9 cellular contexts compared by ENCODE assay signal in the genomic region with DNA sequence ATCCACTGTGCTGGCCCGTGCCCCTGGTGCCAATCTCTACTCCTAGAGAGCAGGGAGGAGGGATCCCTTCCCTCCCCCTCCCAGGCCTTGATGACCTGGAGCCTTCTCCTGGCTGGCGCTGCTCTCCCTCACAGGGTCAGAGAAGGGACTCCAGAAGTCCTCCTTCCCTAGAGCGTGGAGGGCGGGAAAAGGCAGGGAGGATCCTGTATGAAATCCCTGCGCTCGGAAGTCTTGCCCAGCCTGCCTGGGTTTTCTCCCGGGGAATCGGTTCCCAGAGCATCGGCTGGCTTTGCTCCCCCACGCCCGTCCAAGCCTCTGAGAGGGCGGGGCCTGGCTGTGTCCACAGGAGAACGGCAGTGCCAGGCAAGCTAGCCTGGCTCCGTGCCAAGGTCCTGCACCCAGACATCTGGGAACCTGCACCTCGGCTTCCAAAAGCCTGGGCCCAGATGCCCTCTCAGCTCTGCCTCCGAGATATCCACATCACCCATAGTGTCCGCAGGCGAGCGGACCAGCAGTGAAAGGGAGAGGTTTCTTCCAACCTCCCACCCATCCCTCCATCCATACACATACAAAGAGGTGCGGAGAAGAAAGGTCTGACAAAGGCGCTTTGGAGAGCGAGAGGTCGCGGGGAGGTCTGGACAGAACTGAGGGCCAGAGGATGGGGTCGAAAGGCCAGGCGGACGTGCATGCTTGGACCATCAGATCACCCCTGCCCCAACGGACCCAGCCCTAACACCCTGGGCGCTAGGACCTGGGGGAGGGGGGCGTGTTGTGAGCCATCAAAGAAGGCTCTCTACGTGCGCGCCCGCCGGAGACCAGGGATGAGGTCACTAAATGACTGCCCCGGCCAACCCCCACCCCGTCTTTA. TPM values are rescaled to one million over a fixed set of nuclear protein-coding genes. Genes with fewer than 3 reads are reported as not detected.
DNase-seq lines count a peak whose midpoint lies in the region; ATAC-seq and TF ChIP-seq lines count a peak whose summit lies in the region.
"Had no signal": no experiment of that assay in that cellular context is flagged by ENCODE, and none has a peak within 500 bp of the region (broad histone marks: within the 10 kb centered on the region; RNA-seq: fewer than 3 reads in every experiment).

No MANE protein-coding gene starts in this region.

- intact Hi-C loops in Caco-2 (cut with micrococcal nuclease; ENCODE audit: unreplicated experiment) = loop anchor here (5.0 kb wide), 1 partner anchor 429 kb away; no protein-coding TSS in a partner anchor
- intact Hi-C loops in uterus (cut with DNase I; ENCODE audit: low total_unique reads) = no loop called here

- no peak for ATAC-seq in natural killer cell treated with Interleukin-12 subunit alpha and Interleukin-12 subunit beta and Interleukin-15 and Interleukin-18, amount 100 ng/mL, for 72 hours
- no peak for ATAC-seq in HG02852 (IDR thresholded peaks at IDR 0.05; ENCODE audit: unreplicated experiment)

- H3K27me3 ChIP-seq in Caco-2 (replicated peaks; ENCODE audit: control insufficient read depth, insufficient read depth, low read length) (no peaks in the 10 kb centered on the region), uterus (no peaks in the 10 kb centered on the region)

- peaks cover 18% of the 10 kb centered on the region for H3K27me3 Mint-ChIP-seq in Caco-2 (ENCODE audit: insufficient read depth, unreplicated experiment)
- H3K27me3 Mint-ChIP-seq in natural killer cell treated with Interleukin-12 subunit alpha and Interleukin-12 subunit beta and Interleukin-15 and Interleukin-18, amount 100 ng/mL, for 72 hours = peaks cover 7 to 12% of the 10 kb centered on the region in 2 donors

- peak overlapping the region; percentile 55 for H3K4me3 ChIP-seq in Caco-2 (ENCODE audit: low read depth, low read length)
- H3K4me3 ChIP-seq in uterus = peak overlapping the region; percentile 68 to 88

- TF ChIP-seq CTCF in Caco-2 (IDR thresholded peaks at IDR 0.05; ENCODE audit: insufficient read depth in 1 of 2, low read depth in 1 of 2, low read length in 1 of 2, severe bottlenecking in 1 of 2, unreplicated experiment in 1 of 2) (no peak), uterus (IDR thresholded peaks at IDR 0.05) (no peak)

- peak in 1 of 2 experiments; percentile 56 for DNase-seq in Caco-2
- DNase-seq in NCI-H1694 treated with DMSO at 0.1 percent for 48 hours (lab: John Stamatoyannopoulos, UW) = peak; percentile 57
- DNase-seq in activated naive CD4-positive, alpha-beta T cell treated with Interleukin-2 at 50 U/mL for 16 hours = peak; percentile 44
- DNase-seq in foreskin melanocyte = peak; percentile 24
- no peak for DNase-seq in natural killer cell treated with Interleukin-12 subunit alpha and Interleukin-12 subunit beta and Interleukin-15 and Interleukin-18, amount 100 ng/mL, for 72 hours (ENCODE audit: low spot score)
- DNase-seq in uterus = peak; percentile 81 to 90
- no peak for DNase-seq in NCI-H2029 (lab: John Stamatoyannopoulos, UW)

- no peaks in the 10 kb centered on the region for H3K9me3 Mint-ChIP-seq in Caco-2 (ENCODE audit: unreplicated experiment)
- H3K9me3 Mint-ChIP-seq in natural killer cell treated with Interleukin-12 subunit alpha and Interleukin-12 subunit beta and Interleukin-15 and Interleukin-18, amount 100 ng/mL, for 72 hours = no peaks in the 10 kb centered on the region

- H3K4me3 Mint-ChIP-seq in Caco-2 (ENCODE audit: unreplicated experiment) = peak overlapping the region; percentile 80
- H3K4me3 Mint-ChIP-seq in natural killer cell treated with Interleukin-12 subunit alpha and Interleukin-12 subunit beta and Interleukin-15 and Interleukin-18, amount 100 ng/mL, for 72 hours = peak overlapping the region; percentile 58

- H3K36me3 ChIP-seq in Caco-2 (ENCODE audit: control insufficient read depth, insufficient read depth, low read length) (no peaks in the 10 kb centered on the region), uterus (no peaks in the 10 kb centered on the region)

- H3K9me3 ChIP-seq in Caco-2 (no peaks in the 10 kb centered on the region), uterus (no peaks in the 10 kb centered on the region)

- H3K4me1 Mint-ChIP-seq in Caco-2 (ENCODE audit: low read depth, unreplicated experiment) = no peaks in the 10 kb centered on the region
- H3K4me1 Mint-ChIP-seq in natural killer cell treated with Interleukin-12 subunit alpha and Interleukin-12 subunit beta and Interleukin-15 and Interleukin-18, amount 100 ng/mL, for 72 hours (ENCODE audit: low read depth in 2 of 2) = peaks cover 0 to 9% of the 10 kb centered on the region in 2 donors

- no TSS peak for BruUV-seq in Caco-2 (replicated peaks; lab: Mats Ljungman, UMichigan)

- peaks cover 6% of the 10 kb centered on the region for H3K36me3 Mint-ChIP-seq in Caco-2 (ENCODE audit: insufficient read depth, unreplicated experiment)
- H3K36me3 Mint-ChIP-seq in natural killer cell treated with Interleukin-12 subunit alpha and Interleukin-12 subunit beta and Interleukin-15 and Interleukin-18, amount 100 ng/mL, for 72 hours = no peaks in the 10 kb centered on the region

- POLR2A ChIA-PET in Caco-2 (lab: Charles Lee) = no interaction called here

- TF ChIP-seq POLR2A in uterus (IDR thresholded peaks at IDR 0.05) = no peak

- H3K27ac Mint-ChIP-seq in Caco-2 (ENCODE audit: unreplicated experiment) = no peak overlapping the region
- no peak overlapping the region for H3K27ac Mint-ChIP-seq in natural killer cell treated with Interleukin-12 subunit alpha and Interleukin-12 subunit beta and Interleukin-15 and Interleukin-18, amount 100 ng/mL, for 72 hours

- peak overlapping the region; percentile 84 to 91 for H3K27ac ChIP-seq in uterus
- H3K27ac ChIP-seq: HL-60 had no signal

- CTCF ChIA-PET in Caco-2 (lab: Charles Lee) = interaction anchor here (1.2 to 1.5 kb wide), 3 partner anchors 25 to 38 kb away, joined by 3 to 7 read pairs (median 3); no protein-coding TSS in a partner anchor

- H3K4me1 ChIP-seq in Caco-2 (peaks cover 23% of the 10 kb centered on the region), uterus (peaks cover 0 to 12% of the 10 kb centered on the region in 2 donors)

RNA-seq across cellular contexts. Expression of gene MPP2, which starts 1.1 kb away (rescaled TPM):
- total RNA-seq in Caco-2 (2022) = 5.2 and 5.6 TPM in 2 replicates
- under 1 TPM; 0.47 to 0.64 TPM for total RNA-seq in natural killer cell treated with Interleukin-12 subunit alpha and Interleukin-12 subunit beta and Interleukin-15 and Interleukin-18, amount 100 ng/mL, for 72 hours
- total RNA-seq in uterus = 10 to 100 TPM in 3 of 4 donors, 1 to 10 TPM in 1; 2.0 to 20.9 (median 13.3) TPM

RNA-seq across cellular contexts. Expression of gene PPY, which starts 36.1 kb away (rescaled TPM):
- total RNA-seq in Caco-2 (2022) = not detected in 2 replicates
- not detected for total RNA-seq in natural killer cell treated with Interleukin-12 subunit alpha and Interleukin-12 subunit beta and Interleukin-15 and Interleukin-18, amount 100 ng/mL, for 72 hours
- not detected for total RNA-seq in uterus

RNA-seq across cellular contexts. Expression of gene PYY, which starts 47.5 kb away (rescaled TPM):
- total RNA-seq in Caco-2 (2022) (not detected in 2 replicates), uterus (not detected)
- not detected for total RNA-seq in natural killer cell treated with Interleukin-12 subunit alpha and Interleukin-12 subunit beta and Interleukin-15 and Interleukin-18, amount 100 ng/mL, for 72 hours

RNA-seq across cellular contexts. Expression of gene CD300LG, which starts 59.2 kb away (rescaled TPM):
- total RNA-seq in Caco-2 (2022) (not detected in 2 replicates), uterus (1 to 10 TPM in 3 of 4 donors, not detected in 1; 2.1 to 6.5 (median 6.2) TPM)
- total RNA-seq in natural killer cell treated with Interleukin-12 subunit alpha and Interleukin-12 subunit beta and Interleukin-15 and Interleukin-18, amount 100 ng/mL, for 72 hours = not detected

Comparison
In these comparisons a context has a peak if more than half of its experiments do, and no peak if none do; other contexts are left out.
1. DNase-seq: peak in NCI-H1694 treated with DMSO at 0.1 percent for 48 hours (single experiment), activated naive CD4-positive, alpha-beta T cell treated with Interleukin-2 at 50 U/mL for 16 hours (single experiment), foreskin melanocyte (single experiment) and uterus (2 of 2); none in natural killer cell treated with Interleukin-12 subunit alpha and Interleukin-12 subunit beta and Interleukin-15 and Interleukin-18, amount 100 ng/mL, for 72 hours (single experiment) and NCI-H2029 (single experiment).